In genomic region chrX:134990475-134991473, GRCh38 we compare ENCODE assay signal across 8 cellular contexts. TPM values are rescaled to one million over a fixed set of nuclear protein-coding genes. Genes with fewer than 3 reads are reported as not detected.
DNase-seq lines count a peak whose midpoint lies in the region; ATAC-seq, FAIRE-seq and TF ChIP-seq lines count a peak whose summit lies in the region.

Gene SMIM10 (plus strand): TSS chrX:134990991. CDS start chrX:134991096, 105 bp downstream.

- H3K4me3 ChIP-seq in Caco-2 (ENCODE audit: low read depth, low read length), result peak within 1 kb of the TSS; percentile 45
- peak within 1 kb of the TSS; percentile 30 to 49 (median 34) for H3K4me3 ChIP-seq in Peyer's patch
- H3K4me3 ChIP-seq in ascending aorta, result peak within 1 kb of the TSS; percentile 43 to 67

- H3K27me3 ChIP-seq in Caco-2 (replicated peaks; ENCODE audit: control insufficient read depth, insufficient read depth, low read length) (no peaks in the 10 kb centered on the region), Peyer's patch (no peaks in the 10 kb centered on the region), ascending aorta (no peaks in the 10 kb centered on the region)

- H3K36me3 ChIP-seq in Caco-2 (ENCODE audit: control insufficient read depth, insufficient read depth, low read length), result no peaks in the 10 kb centered on the region
- H3K36me3 ChIP-seq in Peyer's patch, result no peaks in the 10 kb centered on the region
- H3K36me3 ChIP-seq in ascending aorta, result no peaks in the 10 kb centered on the region

- peaks cover 11% of the 10 kb centered on the region for H3K4me1 Mint-ChIP-seq in Caco-2 (ENCODE audit: low read depth, unreplicated experiment)

- CTCF ChIA-PET in Caco-2 (lab: Charles Lee), result no interaction called here

- intact Hi-C loops in Caco-2 (cut with micrococcal nuclease; ENCODE audit: unreplicated experiment) (no loop called here), ascending aorta (cut with DNase I) (no loop called here)

- H3K4me1 ChIP-seq in Caco-2 (no peaks in the 10 kb centered on the region; the same call in 1 of the 2 replicates), Peyer's patch (no peaks in the 10 kb centered on the region), ascending aorta (no peaks in the 10 kb centered on the region)

- peak within 1 kb of the TSS; percentile 35 for H3K27ac Mint-ChIP-seq in Caco-2 (ENCODE audit: unreplicated experiment)

- H3K27ac ChIP-seq in Peyer's patch (peak within 1 kb of the TSS in 2 of 4 donors; percentile 26 to 38), ascending aorta (peak within 1 kb of the TSS; percentile 38 to 63)

- H3K9me3 ChIP-seq in Caco-2, result no peaks in the 10 kb centered on the region
- H3K9me3 ChIP-seq in Peyer's patch, result no peaks in the 10 kb centered on the region
- H3K9me3 ChIP-seq in ascending aorta, result no peaks in the 10 kb centered on the region

- POLR2A ChIA-PET in Caco-2 (lab: Charles Lee), result no interaction called here

- peak; percentile 92 for FAIRE-seq in H54 (lab: Jason Lieb, UNC)

- no peak for ATAC-seq in GM21381 (IDR thresholded peaks at IDR 0.05; ENCODE audit: unreplicated experiment)

- no peaks in the 10 kb centered on the region for H3K27me3 Mint-ChIP-seq in Caco-2 (ENCODE audit: insufficient read depth, unreplicated experiment)

- DNase-seq in Caco-2 (peak; percentile 50 to 66), H54 (ENCODE audit: insufficient read length, low spot score) (peak; percentile 69), Peyer's patch (peak; percentile 19 to 69 (median 56)), ascending aorta (ENCODE audit: low spot score in 2 of 2) (peak; percentile 18 to 78), hypothalamus (lab: John Stamatoyannopoulos, UW) (peak in 44 of 51 donors; percentile 0 to 52 (median 10)), retina (peak; percentile 69), DMS 273 treated with DMSO at 0.1 percent for 48 hours (lab: John Stamatoyannopoulos, UW) (no peak)

- H3K9me3 Mint-ChIP-seq in Caco-2 (ENCODE audit: unreplicated experiment), result peaks cover 9% of the 10 kb centered on the region

- no peak for TF ChIP-seq CTCF in Caco-2 (IDR thresholded peaks at IDR 0.05; ENCODE audit: insufficient read depth in 1 of 2, low read depth in 1 of 2, low read length in 1 of 2, severe bottlenecking in 1 of 2, unreplicated experiment in 1 of 2)
- no peak for TF ChIP-seq CTCF in Peyer's patch (IDR thresholded peaks at IDR 0.05)
- no peak for TF ChIP-seq CTCF in ascending aorta (IDR thresholded peaks at IDR 0.05)

- H3K36me3 Mint-ChIP-seq in Caco-2 (ENCODE audit: insufficient read depth, unreplicated experiment), result no peaks in the 10 kb centered on the region

- peak within 1 kb of the TSS; percentile 83 for H3K4me3 Mint-ChIP-seq in Caco-2 (ENCODE audit: unreplicated experiment)

- TF ChIP-seq POLR2A in H54 (IDR thresholded peaks at IDR 0.05; ENCODE audit: low read depth, low read length) (0 out of 2 replicates have a peak, but pooled peaks have one; percentile 30), Peyer's patch (IDR thresholded peaks at IDR 0.05) (no peak)

- BruUV-seq in Caco-2 (replicated peaks; lab: Mats Ljungman, UMichigan), result no TSS peak

RNA-seq across cellular contexts. Expression of gene SMIM10, which starts in this region (rescaled TPM):
- total RNA-seq in Caco-2 (2022), result 6.0 and 7.9 TPM in 2 replicates
- total RNA-seq in Peyer's patch, result 1 to 10 TPM in 2 of 4 donors, not detected in 2; 2.4 to 4.1 TPM
- 11.7 TPM for total RNA-seq in ascending aorta
